ENCODE assay signal across 5 cellular contexts in genomic region chr16:87937231-87937542, GRCh38. TPM values are rescaled to one million over a fixed set of nuclear protein-coding genes. Genes with fewer than 3 reads are reported as not detected.
"Had no signal": no experiment of that assay in that cellular context is flagged by ENCODE, and none has a peak within 500 bp of the region (broad histone marks: within the 10 kb centered on the region; RNA-seq: fewer than 3 reads in every experiment).

No MANE protein-coding gene starts in this region.

RNA-seq across cellular contexts. Expression of gene CA5A, which starts 0.9 kb away (rescaled TPM):
- total RNA-seq: HT-29, HT1080, IMR-90, K562 had no signal
- polyA plus RNA-seq: IgD-negative memory B cell, IMR-90, K562 had no signal
